ENCODE assay signal across 12 cellular contexts in genomic region chr19:15123031-15123890, GRCh38. TPM values are rescaled to one million over a fixed set of nuclear protein-coding genes. Genes with fewer than 3 reads are reported as not detected.
DNase-seq lines count a peak whose midpoint lies in the region; ATAC-seq lines count a peak whose summit lies in the region.
"Had no signal": no experiment of that assay in that cellular context is flagged by ENCODE, and none has a peak within 500 bp of the region (broad histone marks: within the 10 kb centered on the region; RNA-seq: fewer than 3 reads in every experiment).

No MANE protein-coding gene starts in this region.

- no peak for ATAC-seq in HG03460 (IDR thresholded peaks at IDR 0.05; ENCODE audit: unreplicated experiment)

- H3K4me3 ChIP-seq in stomach smooth muscle (ENCODE audit: low read length in 2 of 2), result peak overlapping the region; percentile 32 to 95

- no peaks in the 10 kb centered on the region for H3K27me3 Mint-ChIP-seq in activated T-helper 1 cell treated with anti-CD3 and anti-CD28 coated beads, Interleukin-12 subunit alpha, Interleukin-12 subunit beta, Interleukin-2, Interleukin-4 antibody, amounts not matched to agents 30 ng/mL and 10 ng/mL and 1 ng/mL, durations not matched to agents 14 hours and 24 hours and 36 hours (ENCODE audit: insufficient read depth)

- no peaks in the 10 kb centered on the region for H3K9me3 Mint-ChIP-seq in activated T-helper 1 cell treated with anti-CD3 and anti-CD28 coated beads, Interleukin-12 subunit alpha, Interleukin-12 subunit beta, Interleukin-2, Interleukin-4 antibody, amounts not matched to agents 30 ng/mL and 10 ng/mL and 1 ng/mL, durations not matched to agents 14 hours and 24 hours and 36 hours

- H3K27me3 ChIP-seq in layer of hippocampus (ENCODE audit: control insufficient read depth, insufficient read depth, low read length) (no peaks in the 10 kb centered on the region), stomach smooth muscle (ENCODE audit: control insufficient read depth in 1 of 2, insufficient read depth in 2 of 2, low read length in 2 of 2) (no peaks in the 10 kb centered on the region)

- H3K9ac ChIP-seq in stomach smooth muscle (ENCODE audit: low read length in 2 of 2), result peak overlapping the region; percentile 25 to 51

- H3K27ac ChIP-seq in layer of hippocampus (ENCODE audit: low read depth, low read length) (peak overlapping the region; percentile 97), stomach smooth muscle (ENCODE audit: low read length) (peak overlapping the region; percentile 98)

- intact Hi-C loops in activated T-helper 1 cell treated with anti-CD3 and anti-CD28 coated beads, Interleukin-12 subunit alpha, Interleukin-12 subunit beta, Interleukin-2, Interleukin-4 antibody, amounts not matched to agents 30 ng/mL and 10 ng/mL and 1 ng/mL, durations not matched to agents 14 hours and 24 hours and 36 hours (cut with micrococcal nuclease), result loop anchor here (10.0 kb wide), 1 partner anchor 712 kb away; no protein-coding TSS in a partner anchor

- H3K36me3 Mint-ChIP-seq in activated T-helper 1 cell treated with anti-CD3 and anti-CD28 coated beads, Interleukin-12 subunit alpha, Interleukin-12 subunit beta, Interleukin-2, Interleukin-4 antibody, amounts not matched to agents 30 ng/mL and 10 ng/mL and 1 ng/mL, durations not matched to agents 14 hours and 24 hours and 36 hours (ENCODE audit: low read depth), result peaks cover 28% of the 10 kb centered on the region

- peak; percentile 48 for DNase-seq in activated effector memory CD4-positive, alpha-beta T cell treated with anti-CD3 and anti-CD28 coated beads, Interleukin-2, amount 50 U/mL, for 16 hours
- DNase-seq in activated effector memory CD4-positive, alpha-beta T cell treated with Interleukin-2 at 50 U/mL for 16 hours, result no peak
- no peak for DNase-seq in activated T-helper 1 cell treated with anti-CD3 and anti-CD28 coated beads, Interleukin-12 subunit alpha, Interleukin-12 subunit beta, Interleukin-2, Interleukin-4 antibody, amounts not matched to agents 30 ng/mL and 10 ng/mL and 1 ng/mL, durations not matched to agents 14 hours and 24 hours and 36 hours (ENCODE audit: low spot score)
- DNase-seq in MV-4-11 (lab: John Stamatoyannopoulos, UW) (no peak), NCI-H2196 (lab: John Stamatoyannopoulos, UW; ENCODE audit: unreplicated experiment) (no peak)
- DNase-seq: GF-D8; NK-92 treated with Interleukin-12 subunit alpha and Interleukin-12 subunit beta, amount 100 ng/mL, for 24 hours; retina had no signal

- no peaks in the 10 kb centered on the region for H3K9me3 ChIP-seq in stomach smooth muscle (ENCODE audit: control insufficient read depth in 2 of 2, low read length in 2 of 2)

- peak overlapping the region; percentile 53 for H3K27ac Mint-ChIP-seq in activated T-helper 1 cell treated with anti-CD3 and anti-CD28 coated beads, Interleukin-12 subunit alpha, Interleukin-12 subunit beta, Interleukin-2, Interleukin-4 antibody, amounts not matched to agents 30 ng/mL and 10 ng/mL and 1 ng/mL, durations not matched to agents 14 hours and 24 hours and 36 hours

- peak overlapping the region; percentile 91 for H3K4me3 Mint-ChIP-seq in activated T-helper 1 cell treated with anti-CD3 and anti-CD28 coated beads, Interleukin-12 subunit alpha, Interleukin-12 subunit beta, Interleukin-2, Interleukin-4 antibody, amounts not matched to agents 30 ng/mL and 10 ng/mL and 1 ng/mL, durations not matched to agents 14 hours and 24 hours and 36 hours

- H3K4me1 Mint-ChIP-seq in activated T-helper 1 cell treated with anti-CD3 and anti-CD28 coated beads, Interleukin-12 subunit alpha, Interleukin-12 subunit beta, Interleukin-2, Interleukin-4 antibody, amounts not matched to agents 30 ng/mL and 10 ng/mL and 1 ng/mL, durations not matched to agents 14 hours and 24 hours and 36 hours (ENCODE audit: low read depth), result peaks cover 19% of the 10 kb centered on the region

- peaks cover 37 to 39% of the 10 kb centered on the region in 2 donors for H3K36me3 ChIP-seq in stomach smooth muscle (ENCODE audit: control insufficient read depth in 2 of 2, insufficient read depth in 2 of 2, low read length in 2 of 2)

- H3K4me1 ChIP-seq in stomach smooth muscle (ENCODE audit: control insufficient read depth, insufficient read depth, low read length), result peaks cover 31% of the 10 kb centered on the region

RNA-seq across cellular contexts. Expression of gene SYDE1, which starts 16.1 kb away (rescaled TPM):
- 1.6 and 1.7 TPM in 2 replicates for total RNA-seq in activated T-helper 1 cell treated with anti-CD3 and anti-CD28 coated beads, Interleukin-12 subunit alpha, Interleukin-12 subunit beta, Interleukin-2, Interleukin-4 antibody, amounts not matched to agents 30 ng/mL and 10 ng/mL and 1 ng/mL, durations not matched to agents 14 hours and 24 hours and 36 hours

RNA-seq across cellular contexts. Expression of gene OR1I1, which starts 41.2 kb away (rescaled TPM):
- total RNA-seq in activated T-helper 1 cell treated with anti-CD3 and anti-CD28 coated beads, Interleukin-12 subunit alpha, Interleukin-12 subunit beta, Interleukin-2, Interleukin-4 antibody, amounts not matched to agents 30 ng/mL and 10 ng/mL and 1 ng/mL, durations not matched to agents 14 hours and 24 hours and 36 hours, result not detected in 2 replicates
- total RNA-seq: H7 had no signal
